Comparison of ENCODE assay signal across 8 cellular contexts in the genomic region with DNA sequence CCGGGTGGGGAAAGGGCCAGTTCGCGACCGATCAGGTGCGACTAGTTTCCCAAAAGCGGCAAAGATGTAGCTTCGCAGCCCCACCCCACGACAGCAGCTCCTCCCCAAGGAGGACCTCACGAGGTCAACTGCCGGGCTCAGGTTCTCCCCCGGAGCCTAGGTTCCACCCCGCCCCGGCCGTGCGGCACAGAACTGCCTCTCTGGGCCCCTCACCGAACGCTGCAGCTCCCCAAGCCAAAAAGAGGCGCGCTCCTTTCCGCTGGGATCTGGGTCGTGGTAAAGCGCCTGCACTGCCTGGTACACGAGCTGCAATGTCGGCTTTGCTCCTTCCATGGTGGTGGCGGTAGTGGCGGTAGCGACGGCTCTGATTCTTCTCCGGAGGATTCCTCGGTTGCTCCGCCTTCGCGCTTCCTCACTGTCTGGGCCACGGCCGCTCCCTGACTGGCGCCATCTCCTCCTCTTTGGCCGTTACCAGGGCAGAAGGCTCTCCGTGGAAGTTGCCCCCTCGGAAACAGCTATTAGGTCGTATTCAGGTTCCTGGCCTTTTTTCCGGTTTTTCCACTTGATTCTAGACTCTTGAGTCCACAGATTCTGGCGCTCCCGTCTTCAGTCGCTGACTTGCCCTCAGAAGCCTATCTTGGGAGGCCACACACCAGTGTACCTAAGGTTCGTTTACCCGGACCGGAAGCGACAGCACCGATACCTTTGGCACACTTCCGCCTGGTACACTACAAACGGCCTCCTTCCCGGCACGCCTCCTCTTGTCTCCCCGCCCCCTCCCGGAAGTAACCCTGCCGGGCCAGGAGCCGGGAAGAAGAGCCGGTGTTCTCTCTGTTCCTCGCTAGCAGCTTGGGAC. TPM values are rescaled to one million over a fixed set of nuclear protein-coding genes. Genes with fewer than 3 reads are reported as not detected.
DNase-seq lines count a peak whose midpoint lies in the region; ATAC-seq and TF ChIP-seq lines count a peak whose summit lies in the region.

Gene TNPO3, minus strand, starts transcription at position 674 of the 856 bp plus-strand sequence. Its CDS starts 341 bp downstream, at position 333.

- peak within 1 kb of the TSS; percentile 97 for H3K4me3 Mint-ChIP-seq in activated T-cell treated with anti-CD3 and anti-CD28 coated beads, Interleukin-2, amount 50 U/mL, for 4 hours

- H3K27me3 ChIP-seq in esophagus muscularis mucosa, result no peaks in the 10 kb centered on the region
- H3K27me3 ChIP-seq in muscle layer of duodenum (ENCODE audit: low read depth, low read length), result no peaks in the 10 kb centered on the region

- peak; percentile 25 for TF ChIP-seq EP300 in esophagus muscularis mucosa (IDR thresholded peaks at IDR 0.05)

- H3K36me3 Mint-ChIP-seq in activated T-cell treated with anti-CD3 and anti-CD28 coated beads, Interleukin-2, amount 50 U/mL, for 4 hours (ENCODE audit: insufficient read depth), result peaks cover 5% of the 10 kb centered on the region

- TF ChIP-seq POLR2A in esophagus muscularis mucosa (IDR thresholded peaks at IDR 0.05; ENCODE audit: low read depth), result peak; percentile 48

- peak in 1 of 3 experiments; percentile 27 for TF ChIP-seq CTCF in esophagus muscularis mucosa (IDR thresholded peaks at IDR 0.05)

- H3K9me3 ChIP-seq in esophagus muscularis mucosa (no peaks in the 10 kb centered on the region), muscle layer of duodenum (ENCODE audit: control insufficient read depth in 1 of 2, low read length in 2 of 2) (no peaks in the 10 kb centered on the region)

- peaks cover 32% of the 10 kb centered on the region for H3K4me1 Mint-ChIP-seq in activated T-cell treated with anti-CD3 and anti-CD28 coated beads, Interleukin-2, amount 50 U/mL, for 4 hours (ENCODE audit: low read depth)

- H3K27ac ChIP-seq in esophagus muscularis mucosa (replicated peaks in 1 of 4) (peak within 1 kb of the TSS; percentile 92 to 96 (median 96)), muscle layer of duodenum (ENCODE audit: low read length) (peak within 1 kb of the TSS; percentile 98)

- H3K4me1 ChIP-seq in esophagus muscularis mucosa, result peaks cover 18 to 40% (median 36%) of the 10 kb centered on the region in 4 donors
- H3K4me1 ChIP-seq in muscle layer of duodenum (ENCODE audit: control insufficient read depth in 1 of 2, insufficient read depth in 2 of 2, low read length in 2 of 2), result peaks cover 11 to 23% of the 10 kb centered on the region in 2 donors

- H3K36me3 ChIP-seq in esophagus muscularis mucosa, result peaks cover 0 to 5% (median 2%) of the 10 kb centered on the region in 4 donors
- H3K36me3 ChIP-seq in muscle layer of duodenum (ENCODE audit: control insufficient read depth in 1 of 2, insufficient read depth in 2 of 2, low read length in 2 of 2), result peaks cover 0 to 3% of the 10 kb centered on the region in 2 donors

- in situ Hi-C loops in KBM-7 (cut with MboI; ENCODE audit: low pct_unique_long_range_greater_than_20kb, low sequenced_read_pairs), result no loop called here

- no peaks in the 10 kb centered on the region for H3K9me3 Mint-ChIP-seq in activated T-cell treated with anti-CD3 and anti-CD28 coated beads, Interleukin-2, amount 50 U/mL, for 4 hours

- DNase-seq in DMS53 (lab: John Stamatoyannopoulos, UW), result peak; percentile 99
- peak; percentile 93 for DNase-seq in KBM-7
- DNase-seq in activated T-cell treated with anti-CD3 and anti-CD28 coated beads, Interleukin-2, amount 50 U/mL, for 4 hours, result peak; percentile 88
- DNase-seq in esophagus muscularis mucosa (ENCODE audit: extremely low spot score), result peak; percentile 99
- peak; percentile 82 to 84 for DNase-seq in stimulated activated CD8-positive, alpha-beta memory T cell treated with anti-CD3 and anti-CD28 coated beads, Interleukin-7, amount 100 ng/mL, for 4 hours (ENCODE audit: low read depth in 2 of 2)

- H3K4me3 ChIP-seq in esophagus muscularis mucosa, result peak within 1 kb of the TSS; percentile 62 to 97 (median 86)
- peak within 1 kb of the TSS; percentile 94 for H3K4me3 ChIP-seq in muscle layer of duodenum (ENCODE audit: low read depth in 1 of 2, low read length in 2 of 2)

- 1% methylated on average over 42 of the region's 59 CpGs for WGBS in esophagus muscularis mucosa

- peak; percentile 77 for ATAC-seq in GM21619 (IDR thresholded peaks at IDR 0.05; ENCODE audit: unreplicated experiment)
- ATAC-seq in activated T-cell treated with anti-CD3 and anti-CD28 coated beads, Interleukin-2, amount 50 U/mL, for 4 hours, result peak; percentile 92

- intact Hi-C loops in esophagus muscularis mucosa (cut with DNase I), result no loop called here

- H3K27me3 Mint-ChIP-seq in activated T-cell treated with anti-CD3 and anti-CD28 coated beads, Interleukin-2, amount 50 U/mL, for 4 hours (ENCODE audit: low read depth), result peaks cover 3% of the 10 kb centered on the region

TF ChIP-seq in PFSK-1, 5 proteins besides CTCF, POLR2A, EP300 and RAD21:
- TF ChIP-seq TAF1 (IDR thresholded peaks at IDR 0.05; ENCODE audit: borderline replicate concordance, insufficient read depth, low read length) (peak; percentile 93), FOXP2 (optimal IDR thresholded peaks at IDR 0.05; ENCODE audit: borderline replicate concordance, extremely low read depth, extremely low read length, insufficient read depth) (peak; percentile 6), SIN3A (IDR thresholded peaks at IDR 0.05; ENCODE audit: borderline replicate concordance, insufficient read depth, low read length) (peak; percentile 69), REST (IDR thresholded peaks at IDR 0.05; ENCODE audit: insufficient read depth in 1 of 2, low read depth in 2 of 2, low read length in 2 of 2) (no peak; a peak in 1 of 4 replicates), POLR2AphosphoS5 (IDR thresholded peaks at IDR 0.05; ENCODE audit: low read depth, low read length) (peak; percentile 89)
TF ChIP-seq in PFSK-1: peak in this region for 4.

RNA-seq across cellular contexts. Expression of gene TNPO3, which starts in this region (rescaled TPM):
- polyA plus RNA-seq in PFSK-1 (2012; ENCODE audit: insufficient read length, low read depth), result 32.0 TPM
- 10 to 100 TPM; 71.4 to 73.9 (median 72.0) TPM for total RNA-seq in activated T-cell treated with anti-CD3 and anti-CD28 coated beads, Interleukin-2, amount 50 U/mL, for 4 hours
- total RNA-seq in esophagus muscularis mucosa, result 10 to 100 TPM; 35.7 to 46.2 (median 38.1) TPM

Comparison
In these comparisons a context has a peak if more than half of its experiments do, and no peak if none do; other contexts are left out.
1. Peak in every context shown above with its lines: DNase-seq, ATAC-seq, H3K4me3 ChIP-seq and H3K27ac ChIP-seq.